Comparison of ENCODE assay signal across 8 cellular contexts in genomic region chr5:139696894-139697658, GRCh38. TPM values are rescaled to one million over a fixed set of nuclear protein-coding genes. Genes with fewer than 3 reads are reported as not detected.
DNase-seq lines count a peak whose midpoint lies in the region; ATAC-seq and TF ChIP-seq lines count a peak whose summit lies in the region.

No MANE protein-coding gene starts in this region.

- peaks cover 35% of the 10 kb centered on the region for H3K27me3 Mint-ChIP-seq in activated CD4-positive, alpha-beta T cell treated with anti-CD3 and anti-CD28 coated beads, Interleukin-2, amount 10 ng/mL, durations not matched to agents 24 days and 14 days

- POLR2A ChIA-PET in HEK293 (lab: Yijun Ruan, JAX): interaction anchor here (1.1 to 1.7 kb wide), 3 partner anchors 14 to 50 kb away, joined by 4 to 7 read pairs (median 7); no protein-coding TSS in a partner anchor

- H3K36me3 ChIP-seq in BE2C: no peaks in the 10 kb centered on the region
- H3K36me3 ChIP-seq in HEK293 (ENCODE audit: control insufficient read depth in 2 of 2, insufficient read depth in 1 of 2, low read length in 2 of 2): no peaks in the 10 kb centered on the region
- H3K36me3 ChIP-seq in esophagus (ENCODE audit: control insufficient read depth in 2 of 2, insufficient read depth in 2 of 2, low read length in 1 of 2): no peaks in the 10 kb centered on the region
- H3K36me3 ChIP-seq in muscle layer of duodenum (ENCODE audit: control insufficient read depth in 1 of 2, insufficient read depth in 2 of 2, low read length in 2 of 2): no peaks in the 10 kb centered on the region
- H3K36me3 ChIP-seq in upper lobe of left lung: no peaks in the 10 kb centered on the region

- CTCF ChIA-PET in HEK293 (lab: Yijun Ruan, JAX): interaction anchor here (1.0 to 1.4 kb wide), 3 partner anchors 15 to 64 kb away, joined by 3 to 5 read pairs (median 4); no protein-coding TSS in a partner anchor

- DNase-seq in BE2C: peak; percentile 87
- peak; percentile 73 for DNase-seq in activated CD4-positive, alpha-beta T cell treated with anti-CD3 and anti-CD28 coated beads, Interleukin-2, amount 10 ng/mL, durations not matched to agents 24 days and 14 days
- DNase-seq in upper lobe of left lung: peak; percentile 58 to 88

- intact Hi-C loops in activated CD4-positive, alpha-beta T cell treated with anti-CD3 and anti-CD28 coated beads, Interleukin-2, amount 10 ng/mL, durations not matched to agents 24 days and 14 days (cut with micrococcal nuclease): no loop called here

- no peak overlapping the region for H3K27ac Mint-ChIP-seq in activated CD4-positive, alpha-beta T cell treated with anti-CD3 and anti-CD28 coated beads, Interleukin-2, amount 10 ng/mL, durations not matched to agents 24 days and 14 days

- H3K4me3 ChIP-seq in BE2C (ENCODE audit: low read depth, low read length): peak overlapping the region; percentile 58
- peak overlapping the region; percentile 38 for H3K4me3 ChIP-seq in HEK293 (ENCODE audit: low read depth, low read length)
- peak overlapping the region; percentile 38 to 39 for H3K4me3 ChIP-seq in esophagus (ENCODE audit: low read depth in 1 of 2, low read length in 2 of 2)
- H3K4me3 ChIP-seq in muscle layer of duodenum (ENCODE audit: low read depth in 1 of 2, low read length in 2 of 2): peak overlapping the region in 1 of 2 donors; percentile 36
- H3K4me3 ChIP-seq in upper lobe of left lung: peak overlapping the region in 3 of 4 donors; percentile 36 to 53 (median 43)

- no peaks in the 10 kb centered on the region for H3K27me3 ChIP-seq in BE2C
- no peaks in the 10 kb centered on the region for H3K27me3 ChIP-seq in esophagus (ENCODE audit: control insufficient read depth in 1 of 2, insufficient read depth in 2 of 2, low read length in 2 of 2)
- no peaks in the 10 kb centered on the region for H3K27me3 ChIP-seq in muscle layer of duodenum (ENCODE audit: low read depth, low read length)
- H3K27me3 ChIP-seq in upper lobe of left lung: peaks cover 0 to 4% (median 0%) of the 10 kb centered on the region in 4 donors

- TF ChIP-seq POLR2A in upper lobe of left lung (IDR thresholded peaks at IDR 0.05): peak in 1 of 4 donors; percentile 45

- H3K36me3 Mint-ChIP-seq in activated CD4-positive, alpha-beta T cell treated with anti-CD3 and anti-CD28 coated beads, Interleukin-2, amount 10 ng/mL, durations not matched to agents 24 days and 14 days (ENCODE audit: low read depth): no peaks in the 10 kb centered on the region

- H3K9me3 ChIP-seq in BE2C (no peaks in the 10 kb centered on the region), HEK293 (ENCODE audit: control insufficient read depth, insufficient read depth, low read depth, low read length) (no peaks in the 10 kb centered on the region), esophagus (ENCODE audit: control insufficient read depth in 2 of 2, insufficient read depth in 1 of 2, low read depth in 1 of 2, low read length in 1 of 2) (no peaks in the 10 kb centered on the region), muscle layer of duodenum (ENCODE audit: control insufficient read depth in 1 of 2, low read length in 2 of 2) (no peaks in the 10 kb centered on the region), upper lobe of left lung (no peaks in the 10 kb centered on the region)

- H3K27ac ChIP-seq in HEK293 (ENCODE audit: extremely low read depth, low read depth, low read length) (peak overlapping the region; percentile 39; the same call in 1 of the 2 replicates), esophagus (ENCODE audit: low read depth in 2 of 2, low read length in 1 of 2) (peak overlapping the region; percentile 63 to 85), muscle layer of duodenum (ENCODE audit: low read length) (peak overlapping the region; percentile 60), upper lobe of left lung (peak overlapping the region; percentile 71 to 83 (median 78))

- 2 to 3% methylated on average over 35 to 55 of the region's 55 CpGs for WGBS in esophagus, 2 donors
- WGBS in upper lobe of left lung, 2 donors: 4% methylated on average over 31 of the region's 55 CpGs; no CpG with 5 or more reads in 1 of the 2 donors

- TF ChIP-seq CTCF in BE2C (IDR thresholded peaks at IDR 0.05; ENCODE audit: low read depth, low read length): no peak
- TF ChIP-seq CTCF in HEK293 (tag by site-specific recombination; IDR thresholded peaks at IDR 0.05): no peak
- no peak for TF ChIP-seq CTCF in upper lobe of left lung (IDR thresholded peaks at IDR 0.05)

- peaks cover 8% of the 10 kb centered on the region for H3K4me1 Mint-ChIP-seq in activated CD4-positive, alpha-beta T cell treated with anti-CD3 and anti-CD28 coated beads, Interleukin-2, amount 10 ng/mL, durations not matched to agents 24 days and 14 days

- H3K4me1 ChIP-seq in BE2C: peaks cover 42% of the 10 kb centered on the region
- peaks cover 6% of the 10 kb centered on the region; the same call in 1 of the 2 replicates for H3K4me1 ChIP-seq in HEK293 (ENCODE audit: control insufficient read depth, insufficient read depth, low read length)
- H3K4me1 ChIP-seq in esophagus (ENCODE audit: control insufficient read depth in 2 of 2, insufficient read depth in 2 of 2, low read length in 1 of 2): peaks cover 7 to 9% of the 10 kb centered on the region in 2 donors
- peaks cover 22 to 28% of the 10 kb centered on the region in 2 donors for H3K4me1 ChIP-seq in muscle layer of duodenum (ENCODE audit: control insufficient read depth in 1 of 2, insufficient read depth in 2 of 2, low read length in 2 of 2)
- peaks cover 25 to 30% (median 28%) of the 10 kb centered on the region in 4 donors for H3K4me1 ChIP-seq in upper lobe of left lung

- ATAC-seq in upper lobe of left lung (ENCODE audit: low FRiP score in 2 of 2): peak; percentile 76 to 80
- ATAC-seq in GM21717 (IDR thresholded peaks at IDR 0.05; ENCODE audit: unreplicated experiment): no peak
- no peak for ATAC-seq in GM21367 (IDR thresholded peaks at IDR 0.05; ENCODE audit: unreplicated experiment)

- peak overlapping the region; percentile 56 for H3K4me3 Mint-ChIP-seq in activated CD4-positive, alpha-beta T cell treated with anti-CD3 and anti-CD28 coated beads, Interleukin-2, amount 10 ng/mL, durations not matched to agents 24 days and 14 days

- no peak for TF ChIP-seq EP300 in upper lobe of left lung (IDR thresholded peaks at IDR 0.05)

- no peaks in the 10 kb centered on the region for H3K9me3 Mint-ChIP-seq in activated CD4-positive, alpha-beta T cell treated with anti-CD3 and anti-CD28 coated beads, Interleukin-2, amount 10 ng/mL, durations not matched to agents 24 days and 14 days

TF ChIP-seq in HEK293, 187 proteins besides CTCF, POLR2A, EP300 and RAD21 (continues in another document):
- TF ChIP-seq MYNN (tag by site-specific recombination; IDR thresholded peaks at IDR 0.05; ENCODE audit: borderline replicate concordance) (no peak), ZNF623 (tag by site-specific recombination; IDR thresholded peaks at IDR 0.05) (no peak; the same call in 1 of the 2 replicates), ZNF24 (tag by site-specific recombination; IDR thresholded peaks at IDR 0.05) (0 out of 2 replicates have a peak, but pooled peaks have one; percentile 23), ZNF449 (tag by site-specific recombination; IDR thresholded peaks at IDR 0.05) (no peak), ZNF324 (tag by site-specific recombination; IDR thresholded peaks at IDR 0.05) (no peak), ZNF10 (tag by site-specific recombination; IDR thresholded peaks at IDR 0.05) (peak; percentile 36; the same call in 1 of the 2 replicates), AEBP2 (tag by site-specific recombination; IDR thresholded peaks at IDR 0.05; ENCODE audit: borderline replicate concordance) (no peak), ZNF280C (tag by site-specific recombination; IDR thresholded peaks at IDR 0.05) (no peak)

RNA-seq across cellular contexts. Expression of gene CXXC5, which starts 48.9 kb away (rescaled TPM):
- 263 TPM for polyA plus RNA-seq in BE2C (2012; ENCODE audit: insufficient read depth, insufficient read length, low read depth)
- 1.2 and 1.9 TPM in 2 replicates for total RNA-seq in activated CD4-positive, alpha-beta T cell treated with anti-CD3 and anti-CD28 coated beads, Interleukin-2, amount 10 ng/mL, durations not matched to agents 24 days and 14 days
- polyA plus RNA-seq in esophagus: 10 to 100 TPM; 21.9 to 27.8 TPM
- 10 to 100 TPM; 25.7 to 39.5 (median 33.0) TPM for total RNA-seq in upper lobe of left lung

Comparison
In these comparisons a context has a peak if more than half of its experiments do, and no peak if none do; other contexts are left out.
1. ATAC-seq: peak in upper lobe of left lung (2 of 2); none in GM21717 (single experiment) and GM21367 (single experiment).
2. Peak in every context shown above with its lines, with median percentiles within 50 percentile points of each other: DNase-seq and H3K27ac ChIP-seq.